In genomic region chr5:134465856-134466240, GRCh38 we compare ENCODE assay signal across 8 cellular contexts. TPM values are rescaled to one million over a fixed set of nuclear protein-coding genes. Genes with fewer than 3 reads are reported as not detected.
DNase-seq lines count a peak whose midpoint lies in the region; ATAC-seq and FAIRE-seq lines count a peak whose summit lies in the region.

No MANE protein-coding gene starts in this region.

- FAIRE-seq in endometrium (lab: Jason Lieb, UNC): peak; percentile 23

- H3K4me3 ChIP-seq in mesendoderm (ENCODE audit: low read length): peak overlapping the region; percentile 61

- no peak overlapping the region for H2BK15ac ChIP-seq in mesendoderm (replicated peaks; ENCODE audit: low read depth)

- no peaks in the 10 kb centered on the region for H3K36me3 ChIP-seq in mesendoderm (ENCODE audit: control insufficient read depth, insufficient read depth, low read length)

- ATAC-seq in GM18861 (IDR thresholded peaks at IDR 0.05; ENCODE audit: unreplicated experiment): peak; percentile 41
- ATAC-seq in HG03097 (IDR thresholded peaks at IDR 0.05; ENCODE audit: low FRiP score, unreplicated experiment): peak; percentile 72

- no peak overlapping the region for H4K5ac ChIP-seq in mesendoderm (ENCODE audit: low read length)

- peak overlapping the region; percentile 31 for H3K4me2 ChIP-seq in mesendoderm (ENCODE audit: low read length)

- H3K9ac ChIP-seq in mesendoderm (ENCODE audit: low read length): peak overlapping the region; percentile 93

- peak overlapping the region; percentile 95 for H3K18ac ChIP-seq in mesendoderm (ENCODE audit: low read length)

- H2BK120ac ChIP-seq in mesendoderm (ENCODE audit: low read depth, low read length): peak overlapping the region; percentile 32

- peaks cover 4% of the 10 kb centered on the region for H3K4me1 ChIP-seq in mesendoderm (ENCODE audit: control insufficient read depth, low read depth, low read length)

- no CpG with 5 or more reads among the region's 27 CpGs for WGBS in mesendoderm (ENCODE audit: extremely low coverage, insufficient coverage, low lambda C conversion rate)

- H3K79me2 ChIP-seq in mesendoderm (ENCODE audit: control insufficient read depth, insufficient read depth, low read length): no peaks in the 10 kb centered on the region

- peak overlapping the region; percentile 96 for H3K27ac ChIP-seq in mesendoderm (ENCODE audit: low read depth, low read length)

- DNase-seq in AG08396 (ENCODE audit: low spot score): peak; percentile 96
- DNase-seq in NCI-H748 (lab: John Stamatoyannopoulos, UW; ENCODE audit: unreplicated experiment): peak; percentile 72
- peak; percentile 9 for DNase-seq in activated CD8-positive, alpha-beta memory T cell treated with anti-CD3 and anti-CD28 coated beads, Interleukin-2, amount 50 U/mL, for 24 hours (ENCODE audit: extremely low read depth)
- DNase-seq in mesendoderm: peak; percentile 94
- DNase-seq in stimulated activated CD8-positive, alpha-beta memory T cell treated with anti-CD3 and anti-CD28 coated beads, Interleukin-2, amount 100 ng/mL, for 48 hours (ENCODE audit: low read depth in 2 of 2): peak; percentile 52 to 58

- H4K8ac ChIP-seq in mesendoderm (ENCODE audit: low read depth, low read length): no peak overlapping the region

- peak overlapping the region; percentile 93 for H3K4ac ChIP-seq in mesendoderm (ENCODE audit: low read depth, low read length)

- peak overlapping the region; percentile 88 for H3K56ac ChIP-seq in mesendoderm (ENCODE audit: low read length)

- H3K23ac ChIP-seq in mesendoderm (ENCODE audit: low read length): no peak overlapping the region

- H2AK5ac ChIP-seq in mesendoderm (ENCODE audit: low read length): no peak overlapping the region

- no peaks in the 10 kb centered on the region for H3K79me1 ChIP-seq in mesendoderm (ENCODE audit: low read length)

- no peaks in the 10 kb centered on the region for H3K27me3 ChIP-seq in mesendoderm (ENCODE audit: insufficient read depth, low read length, poor library complexity)

- peak overlapping the region; percentile 37 for H2BK5ac ChIP-seq in mesendoderm (ENCODE audit: low read length)

RNA-seq across cellular contexts. Expression of gene CDKN2AIPNL, which starts 54.2 kb away (rescaled TPM):
- polyA plus RNA-seq in mesendoderm (2013, experiment 1 of 2): 57.0 TPM
- 58.8 TPM for polyA plus RNA-seq in mesendoderm (2013, experiment 2 of 2)

RNA-seq across cellular contexts. Expression of gene JADE2, which starts 59.6 kb away (rescaled TPM):
- polyA plus RNA-seq in mesendoderm (2013, experiment 1 of 2): 36.2 TPM
- polyA plus RNA-seq in mesendoderm (2013, experiment 2 of 2): 36.7 TPM

Comparison
In these comparisons a context has a peak if more than half of its experiments do, and no peak if none do; other contexts are left out.
1. Peak in every context shown above with its lines: DNase-seq, ATAC-seq, H3K4me3 ChIP-seq and H3K27ac ChIP-seq.
2. DNase-seq: peak in every context shown above with its lines; median percentile 96 in AG08396; 94 in mesendoderm; 72 in NCI-H748; 55 in stimulated activated CD8-positive, alpha-beta memory T cell treated with anti-CD3 and anti-CD28 coated beads, Interleukin-2, amount 100 ng/mL, for 48 hours; 9 in activated CD8-positive, alpha-beta memory T cell treated with anti-CD3 and anti-CD28 coated beads, Interleukin-2, amount 50 U/mL, for 24 hours.